Comparison of ENCODE assay signal across 1 cellular context in the genomic region with DNA sequence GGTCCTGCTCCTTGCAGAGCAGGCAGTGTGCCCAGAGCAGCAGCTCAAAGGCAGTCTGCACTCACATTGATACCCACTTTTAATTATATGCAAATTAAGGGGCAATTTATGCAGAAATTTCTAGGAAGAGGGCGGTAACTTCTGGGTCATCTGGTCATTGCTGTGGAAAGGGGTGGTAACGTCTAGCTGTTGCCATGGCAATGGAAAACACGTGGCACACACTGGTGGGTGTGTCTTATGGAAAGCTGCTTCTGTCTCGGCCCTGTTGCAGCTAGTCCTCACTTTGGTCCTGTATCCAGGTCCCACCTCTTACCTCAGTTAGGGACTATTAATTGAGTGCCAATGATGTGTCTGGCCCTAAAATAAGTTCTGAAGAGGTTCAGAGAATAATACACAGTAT.
TF ChIP-seq lines count a peak whose summit lies in the region.

No MANE protein-coding gene starts in this region.

TF ChIP-seq in GM12878, 131 proteins besides CTCF, POLR2A, EP300 and RAD21 (continued from another document):
- TF ChIP-seq RBBP5 (conservative IDR thresholded peaks at IDR 0.05) = no peak
